9 cellular contexts compared by ENCODE assay signal in the genomic region with DNA sequence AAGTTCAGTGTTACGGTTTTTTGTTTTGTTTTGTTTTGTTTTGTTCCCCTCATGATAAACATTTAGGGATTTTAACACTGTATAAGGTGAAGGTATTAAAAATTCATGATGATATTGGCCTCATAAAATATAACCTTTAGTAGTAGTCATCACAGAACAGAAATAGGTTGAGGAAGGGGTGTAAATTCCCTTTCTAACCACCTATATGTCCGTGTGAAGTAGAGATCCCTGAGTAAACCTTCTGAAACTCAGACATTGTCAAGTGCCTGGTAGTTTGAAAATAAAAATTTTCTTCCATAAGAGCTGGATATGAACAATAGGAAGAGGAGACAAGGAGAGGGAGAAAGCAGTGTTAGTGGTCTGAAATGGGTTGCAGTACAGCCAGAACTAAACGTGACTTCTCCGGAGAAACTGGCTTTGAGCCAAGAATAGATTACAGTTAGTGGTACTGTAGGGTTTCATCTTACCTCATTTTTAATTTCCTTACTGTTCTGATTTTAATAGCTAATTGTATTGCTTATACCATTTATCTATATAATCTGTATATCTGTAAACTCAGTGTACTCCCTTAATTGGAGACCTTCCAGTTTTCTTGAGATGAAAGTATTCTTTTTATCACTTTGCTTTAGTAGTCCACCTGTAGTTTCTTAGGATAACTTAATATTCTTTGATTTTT. TPM values are rescaled to one million over a fixed set of nuclear protein-coding genes. Genes with fewer than 3 reads are reported as not detected.
DNase-seq lines count a peak whose midpoint lies in the region; ATAC-seq and TF ChIP-seq lines count a peak whose summit lies in the region.
"Had no signal": no experiment of that assay in that cellular context is flagged by ENCODE, and none has a peak within 500 bp of the region (broad histone marks: within the 10 kb centered on the region; RNA-seq: fewer than 3 reads in every experiment).

No MANE protein-coding gene starts in this region.

- H3K4me2 ChIP-seq in GM23248 (ENCODE audit: unreplicated experiment): peak overlapping the region; percentile 16
- H3K4me2 ChIP-seq in OCI-LY3 (ENCODE audit: low read length): peak overlapping the region; percentile 65

- H3K4me3 ChIP-seq in GM23248: 0 out of 2 replicates have a peak overlapping the region, but pooled peaks have one; percentile 0
- H3K4me3 ChIP-seq in OCI-LY3 (ENCODE audit: low read length): peak overlapping the region; percentile 44

- H3K9ac ChIP-seq in GM23248 (no peak overlapping the region), OCI-LY3 (ENCODE audit: low read length) (peak overlapping the region; percentile 41)

- peaks cover 74% of the 10 kb centered on the region for H3F3A ChIP-seq in GM23248 (ENCODE audit: insufficient read depth)

- no peak overlapping the region for H2AFZ ChIP-seq in GM23248
- H2AFZ ChIP-seq in OCI-LY3 (ENCODE audit: low read depth, low read length): no peak overlapping the region

- peaks cover 48% of the 10 kb centered on the region for H4K20me1 ChIP-seq in GM23248 (ENCODE audit: insufficient read depth)
- peaks cover 86% of the 10 kb centered on the region for H4K20me1 ChIP-seq in OCI-LY3 (ENCODE audit: insufficient read depth, low read length)

- H3K36me3 ChIP-seq in GM23248 (ENCODE audit: low read depth) (peaks cover 56% of the 10 kb centered on the region), OCI-LY3 (replicated peaks; ENCODE audit: low read depth, low read length) (peaks cover 28% of the 10 kb centered on the region)

- H3K27ac ChIP-seq in GM23248 (peak overlapping the region; percentile 6; the same call in 1 of the 2 replicates), OCI-LY3 (ENCODE audit: low read length) (peak overlapping the region; percentile 65)

- H3K27me3 ChIP-seq in GM23248 (replicated peaks; ENCODE audit: insufficient read depth) (no peaks in the 10 kb centered on the region), OCI-LY3 (ENCODE audit: low read depth, low read length) (no peaks in the 10 kb centered on the region)

- no peaks in the 10 kb centered on the region for H3K9me2 ChIP-seq in GM23248 (ENCODE audit: insufficient read depth)

- H3K9me3 ChIP-seq in GM23248 (ENCODE audit: low read depth) (no peaks in the 10 kb centered on the region), OCI-LY3 (ENCODE audit: insufficient read depth, low read length) (no peaks in the 10 kb centered on the region)

- H3K4me1 ChIP-seq in GM23248 (ENCODE audit: insufficient read depth) (peaks cover 49% of the 10 kb centered on the region), OCI-LY3 (ENCODE audit: low read length) (peaks cover 68% of the 10 kb centered on the region)

- in situ Hi-C loops in ACHN (cut with HindIII; ENCODE audit: low pct_ligation_motif_present, low pct_unique_long_range_greater_than_20kb, low sequenced_read_pairs) (no loop called here), GM23248 (cut with MboI) (no loop called here)

- DNase-seq in ACHN (peak; percentile 40), GM23248 (peak; percentile 32), fibroblast of gingiva (ENCODE audit: low read depth) (peak; percentile 17), germinal center (ENCODE audit: low spot score) (no peak)

- TF ChIP-seq CTCF in OCI-LY3 (IDR thresholded peaks at IDR 0.05; ENCODE audit: low read depth, low read length): no peak

- H3K79me2 ChIP-seq in GM23248 (ENCODE audit: insufficient read depth): peaks cover 99% of the 10 kb centered on the region
- peaks cover 97% of the 10 kb centered on the region for H3K79me2 ChIP-seq in OCI-LY3 (ENCODE audit: low read length)

- ATAC-seq in HG02870 (IDR thresholded peaks at IDR 0.05; ENCODE audit: unreplicated experiment) (no peak), HG03469 (IDR thresholded peaks at IDR 0.05; ENCODE audit: unreplicated experiment) (no peak), GM19324 (IDR thresholded peaks at IDR 0.05; ENCODE audit: low FRiP score, unreplicated experiment) (no peak)
- ATAC-seq: sciatic nerve had no signal

- 60 to 64% methylated on average over 4 of the region's 4 CpGs for WGBS in GM23248 (ENCODE audit: low coverage in 1 of 2, low lambda C conversion rate in 2 of 2, missing lambda C conversion rate in 2 of 2), 2 experiments

RNA-seq across cellular contexts. Expression of gene UGCG, which starts 18.3 kb away (rescaled TPM):
- 148 and 172 TPM in 2 replicates for total RNA-seq in GM23248 (2014; rRNA removed; shearing (Covaris generic))
- polyA plus RNA-seq in GM23248 (2016; fragmentation: Nextera tagmentation; extraction: Ambion mirVana): 73.1 and 73.6 TPM in 2 replicates
